In genomic region chr12:20946732-20947131, GRCh38 we compare ENCODE assay signal across 9 cellular contexts.
DNase-seq lines count a peak whose midpoint lies in the region; ATAC-seq and TF ChIP-seq lines count a peak whose summit lies in the region.
"Had no signal": no experiment of that assay in that cellular context is flagged by ENCODE, and none has a peak within 500 bp of the region (broad histone marks: within the 10 kb centered on the region; RNA-seq: fewer than 3 reads in every experiment).

No MANE protein-coding gene starts in this region.

- TF ChIP-seq CTCF in HEK293 (tag by site-specific recombination; IDR thresholded peaks at IDR 0.05) = no peak
- TF ChIP-seq CTCF in PC-3 (conservative IDR thresholded peaks at IDR 0.05; ENCODE audit: low read depth, low read length) = peak; percentile 59

- no peak overlapping the region for H3K27ac Mint-ChIP-seq in CD4-positive, alpha-beta memory T cell
- H3K27ac Mint-ChIP-seq: activated B cell treated with CpG ODN at 0.5 μM for 24 hours had no signal

- no peak overlapping the region for H2AFZ ChIP-seq in PC-3 (ENCODE audit: low read length)

- no peaks in the 10 kb centered on the region for H3K36me3 Mint-ChIP-seq in CD4-positive, alpha-beta memory T cell

- peak; percentile 23 for DNase-seq in NCI-H1105 treated with DMSO at 0.1 percent for 48 hours (lab: John Stamatoyannopoulos, UW)
- no peak for DNase-seq in NCI-H1105 (lab: John Stamatoyannopoulos, UW)
- peak; percentile 43 for DNase-seq in PC-3
- peak; percentile 5 for DNase-seq in glomerular endothelial cell (ENCODE audit: extremely low read depth, low read depth, low spot score)
- DNase-seq in CD4-positive, alpha-beta memory T cell = no peak
- DNase-seq in activated effector memory CD4-positive, alpha-beta T cell treated with Interleukin-2 at 50 U/mL for 16 hours = no peak
- DNase-seq: activated B cell treated with CpG ODN at 0.5 μM for 24 hours had no signal

- no peaks in the 10 kb centered on the region for H3K79me2 ChIP-seq in PC-3 (ENCODE audit: low read length)

- H3K9me3 ChIP-seq in HEK293 (ENCODE audit: control insufficient read depth, insufficient read depth, low read depth, low read length) = no peaks in the 10 kb centered on the region
- H3K9me3 ChIP-seq in PC-3 (ENCODE audit: low read length) = no peaks in the 10 kb centered on the region
- no peaks in the 10 kb centered on the region for H3K9me3 ChIP-seq in CD4-positive, alpha-beta memory T cell (ENCODE audit: control insufficient read depth in 1 of 2, low read length in 2 of 2)

- H4K20me1 ChIP-seq in PC-3 (ENCODE audit: low read length) = no peaks in the 10 kb centered on the region

- no TSS peak for BruUV-seq in PC-3 (replicated peaks; lab: Mats Ljungman, UMichigan)

- H3K27me3 Mint-ChIP-seq in CD4-positive, alpha-beta memory T cell = peaks cover 0 to 2% of the 10 kb centered on the region in 2 donors
- H3K27me3 Mint-ChIP-seq: activated B cell treated with CpG ODN at 0.5 μM for 24 hours had no signal

- H3K9ac ChIP-seq in PC-3 (ENCODE audit: low read length) = no peak overlapping the region

- no peaks in the 10 kb centered on the region for H3K36me3 ChIP-seq in HEK293 (ENCODE audit: control insufficient read depth in 2 of 2, insufficient read depth in 1 of 2, low read length in 2 of 2)
- H3K36me3 ChIP-seq in PC-3 (ENCODE audit: low read depth, low read length) = no peaks in the 10 kb centered on the region
- H3K36me3 ChIP-seq in CD4-positive, alpha-beta memory T cell (ENCODE audit: insufficient read depth, low read length) = no peaks in the 10 kb centered on the region

- H3K4me1 ChIP-seq in HEK293 (ENCODE audit: control insufficient read depth, insufficient read depth, low read length) = no peaks in the 10 kb centered on the region
- no peaks in the 10 kb centered on the region for H3K4me1 ChIP-seq in PC-3 (ENCODE audit: insufficient read depth, low read length)
- no peaks in the 10 kb centered on the region for H3K4me1 ChIP-seq in CD4-positive, alpha-beta memory T cell (ENCODE audit: insufficient read depth, low read length)

- CTCF ChIA-PET in HEK293 (lab: Yijun Ruan, JAX) (interaction anchor here (0.7 to 1.1 kb wide), 4 partner anchors 9 to 400 kb away, joined by 3 to 4 read pairs (median 3); no protein-coding TSS in a partner anchor), PC-3 (lab: Charles Lee) (no interaction called here)
- CTCF ChIA-PET in CD4-positive, alpha-beta memory T cell (lab: Charles Lee; ENCODE audit: partially characterized antibody) = no interaction called here

- no peak overlapping the region for H3K27ac ChIP-seq in HEK293 (ENCODE audit: extremely low read depth, low read depth, low read length)
- H3K27ac ChIP-seq in PC-3 (ENCODE audit: low read length) = no peak overlapping the region
- H3K27ac ChIP-seq in CD4-positive, alpha-beta memory T cell (ENCODE audit: low read depth, low read length) = no peak overlapping the region

- H3K27me3 ChIP-seq in PC-3 (ENCODE audit: low read length) = no peaks in the 10 kb centered on the region
- H3K27me3 ChIP-seq in CD4-positive, alpha-beta memory T cell (ENCODE audit: insufficient read depth, low read length) = no peaks in the 10 kb centered on the region

- H3K4me3 ChIP-seq in HEK293 (ENCODE audit: low read depth, low read length) = no peak overlapping the region
- H3K4me3 ChIP-seq in PC-3 (ENCODE audit: low read length) = no peak overlapping the region
- no peak overlapping the region for H3K4me3 ChIP-seq in CD4-positive, alpha-beta memory T cell (ENCODE audit: low read length in 2 of 2)

- peaks cover 0 to 7% (median 0%) of the 10 kb centered on the region in 8 donors for H3K9me3 Mint-ChIP-seq in CD4-positive, alpha-beta memory T cell

- intact Hi-C loops in PC-3 (cut with micrococcal nuclease) = loop anchor here (2.0 kb wide), 1 partner anchor 224 kb away; no protein-coding TSS in a partner anchor
- intact Hi-C loops in CD4-positive, alpha-beta memory T cell (cut with micrococcal nuclease) = loop anchor here (5.0 kb wide), 1 partner anchor 221 kb away; no protein-coding TSS in a partner anchor

- no peaks in the 10 kb centered on the region for H3F3A ChIP-seq in PC-3 (ENCODE audit: low read length, unreplicated experiment)

- no peaks in the 10 kb centered on the region for H3K9me2 ChIP-seq in PC-3 (replicated peaks; ENCODE audit: low read length)

- POLR2A ChIA-PET in HEK293 (lab: Yijun Ruan, JAX) = no interaction called here
- POLR2A ChIA-PET in PC-3 (lab: Charles Lee; ENCODE audit: unreplicated experiment) = no interaction called here
- POLR2A ChIA-PET in CD4-positive, alpha-beta memory T cell (lab: Charles Lee; ENCODE audit: partially characterized antibody) = no interaction called here

- no peak overlapping the region for H3K4me3 Mint-ChIP-seq in CD4-positive, alpha-beta memory T cell
- H3K4me3 Mint-ChIP-seq: activated B cell treated with CpG ODN at 0.5 μM for 24 hours had no signal

- ATAC-seq in PC-3 (no peak; the same call in 1 of the 2 replicates), GM18861 (IDR thresholded peaks at IDR 0.05; ENCODE audit: unreplicated experiment) (no peak)

- H3K4me2 ChIP-seq in PC-3 (ENCODE audit: low read length) = no peak overlapping the region

- H3K4me1 Mint-ChIP-seq in CD4-positive, alpha-beta memory T cell = no peaks in the 10 kb centered on the region
- H3K4me1 Mint-ChIP-seq: activated B cell treated with CpG ODN at 0.5 μM for 24 hours had no signal

TF ChIP-seq in HEK293, 187 proteins besides CTCF, POLR2A, EP300 and RAD21:
- no peak for TF ChIP-seq ZNF48 (tag by site-specific recombination; IDR thresholded peaks at IDR 0.05)
- TF ChIP-seq SCRT2 (tag by site-specific recombination; IDR thresholded peaks at IDR 0.05) = peak; percentile 62
- no peak for TF ChIP-seq ZFHX2 (tag by site-specific recombination; conservative IDR thresholded peaks at IDR 0.05)
- TF ChIP-seq ZNF654 (tag by site-specific recombination; IDR thresholded peaks at IDR 0.05; ENCODE audit: low read depth) = peak; percentile 22; the same call in 1 of the 2 replicates
- no peak for TF ChIP-seq ZNF292 (tag by site-specific recombination; IDR thresholded peaks at IDR 0.05; ENCODE audit: borderline replicate concordance, low read depth)
- TF ChIP-seq ZNF16 (tag by site-specific recombination; IDR thresholded peaks at IDR 0.05; ENCODE audit: low read depth) = no peak
- TF ChIP-seq ZNF214 (tag by site-specific recombination; IDR thresholded peaks at IDR 0.05; ENCODE audit: borderline replicate concordance) = no peak

Comparison
In these comparisons a context has a peak if more than half of its experiments do, and no peak if none do; other contexts are left out.
1. DNase-seq: peak in NCI-H1105 treated with DMSO at 0.1 percent for 48 hours (single experiment), PC-3 (single experiment) and glomerular endothelial cell (single experiment); none in NCI-H1105 (single experiment), CD4-positive, alpha-beta memory T cell (0 of 5) and activated effector memory CD4-positive, alpha-beta T cell treated with Interleukin-2 at 50 U/mL for 16 hours (single experiment).